Comparison of ENCODE assay signal across 33 cellular contexts in the genomic region with DNA sequence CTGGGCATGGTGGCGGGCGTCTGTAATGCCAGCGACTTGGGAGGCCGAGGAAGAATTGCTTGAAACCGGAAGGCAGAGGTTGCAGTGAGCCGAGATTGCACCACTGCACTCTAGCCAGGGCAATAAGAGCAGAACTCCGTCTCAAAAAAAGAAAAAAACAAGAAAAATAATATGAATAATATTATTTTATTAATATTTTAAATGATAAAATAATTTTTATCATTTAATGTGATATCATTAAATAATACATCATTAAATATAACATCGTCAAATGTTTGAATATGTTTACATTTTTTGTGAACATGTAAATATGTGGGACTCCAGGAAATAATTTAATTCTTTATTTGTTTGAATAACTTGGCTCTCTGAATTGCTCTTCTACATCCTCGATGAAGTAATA. TPM values are rescaled to one million over a fixed set of nuclear protein-coding genes. Genes with fewer than 3 reads are reported as not detected.
"Had no signal": no experiment of that assay in that cellular context is flagged by ENCODE, and none has a peak within 500 bp of the region (broad histone marks: within the 10 kb centered on the region; RNA-seq: fewer than 3 reads in every experiment).

No MANE protein-coding gene starts in this region.

- H3K9me3 ChIP-seq: adrenal gland, esophagus muscularis mucosa, ovary, prostate gland, sigmoid colon, tibial nerve had no signal

- H3K27me3 Mint-ChIP-seq: activated CD8-positive, alpha-beta memory T cell treated with anti-CD3 and anti-CD28 coated beads, Interleukin-2, amount 10 ng/mL, durations not matched to agents 7 days and 5 days; naive B cell; stimulated activated memory B cell treated with anti-CD40 and anti-IgM and Interleukin-4, amounts not matched to agents 10 μg/mL and 1 μg/mL and 100 μg/mL, for 72 hours; stimulated activated naive CD8-positive, alpha-beta T cell treated with anti-CD3 and anti-CD28 coated beads, Interleukin-15, amount 100 ng/mL, for 72 hours had no signal

- H3K9me3 Mint-ChIP-seq: brain; endodermal cell; naive B cell; stimulated activated memory B cell treated with anti-CD40 and anti-IgM and Interleukin-4, amounts not matched to agents 10 μg/mL and 1 μg/mL and 100 μg/mL, for 72 hours; stimulated activated naive CD8-positive, alpha-beta T cell treated with anti-CD3 and anti-CD28 coated beads, Interleukin-15, amount 100 ng/mL, for 72 hours had no signal

- H3K27ac ChIP-seq: adrenal gland, cardiac muscle cell, esophagus muscularis mucosa, foreskin keratinocyte, ovary, prostate gland, sigmoid colon, SK-N-MC, tibial nerve, WERI-Rb-1 had no signal

- FAIRE-seq: islet of Langerhans, small intestine, urothelium cell line had no signal

- ATAC-seq: activated CD8-positive, alpha-beta memory T cell treated with anti-CD3 and anti-CD28 coated beads, Interleukin-2, amount 10 ng/mL, durations not matched to agents 7 days and 5 days; activated CD8-positive, alpha-beta T cell treated with anti-CD3 and anti-CD28 coated beads, Interleukin-2, amount 10 ng/mL, durations not matched to agents 7 days and 5 days; foreskin keratinocyte; stimulated activated memory B cell treated with anti-CD40 and anti-IgM and Interleukin-4, amounts not matched to agents 10 μg/mL and 1 μg/mL and 100 μg/mL, for 72 hours; stimulated activated naive CD8-positive, alpha-beta T cell treated with anti-CD3 and anti-CD28 coated beads, Interleukin-15, amount 100 ng/mL, for 72 hours; T-helper 17 cell had no signal

- H3K4me1 ChIP-seq: esophagus muscularis mucosa, foreskin keratinocyte, prostate gland, sigmoid colon, tibial nerve had no signal

- H3K36me3 Mint-ChIP-seq: activated CD8-positive, alpha-beta memory T cell treated with anti-CD3 and anti-CD28 coated beads, Interleukin-2, amount 10 ng/mL, durations not matched to agents 7 days and 5 days; activated naive CD8-positive, alpha-beta T cell; brain; naive B cell; stimulated activated memory B cell treated with anti-CD40 and anti-IgM and Interleukin-4, amounts not matched to agents 10 μg/mL and 1 μg/mL and 100 μg/mL, for 72 hours had no signal

- H3K36me3 ChIP-seq: adrenal gland, cardiac muscle cell, esophagus muscularis mucosa, ovary, prostate gland, sigmoid colon, tibial nerve, WERI-Rb-1 had no signal

- H3K4me1 Mint-ChIP-seq: activated CD8-positive, alpha-beta memory T cell treated with anti-CD3 and anti-CD28 coated beads, Interleukin-2, amount 10 ng/mL, durations not matched to agents 7 days and 5 days; naive B cell; stimulated activated memory B cell treated with anti-CD40 and anti-IgM and Interleukin-4, amounts not matched to agents 10 μg/mL and 1 μg/mL and 100 μg/mL, for 72 hours; stimulated activated naive CD8-positive, alpha-beta T cell treated with anti-CD3 and anti-CD28 coated beads, Interleukin-15, amount 100 ng/mL, for 72 hours had no signal

- DNase-seq: activated CD4-positive, CD25-positive, alpha-beta regulatory T cell treated with anti-CD3 and anti-CD28 coated beads, Interleukin-2, amount 50 U/mL, for 72 hours; activated CD8-positive, alpha-beta memory T cell treated with anti-CD3 and anti-CD28 coated beads, Interleukin-2, amount 10 ng/mL, durations not matched to agents 7 days and 5 days; activated CD8-positive, alpha-beta T cell treated with anti-CD3 and anti-CD28 coated beads, Interleukin-2, amount 10 ng/mL, durations not matched to agents 7 days and 5 days; activated effector memory CD4-positive, alpha-beta T cell treated with Interleukin-2 at 50 U/mL for 16 hours; activated naive CD4-positive, alpha-beta T cell treated with Interleukin-2 at 50 U/mL for 16 hours; adrenal gland; aorta; cerebellar nuclear complex; endodermal cell; foreskin keratinocyte; mammary epithelial cell; naive B cell; ovary; retina; sigmoid colon; small intestine; stimulated activated CD4-positive, alpha-beta T cell treated with anti-CD3 and anti-CD28 coated beads, Interleukin-1b, Interleukin-23, amount 100 ng/mL, for 48 hours; stimulated activated CD4-positive, alpha-beta T cell treated with anti-CD3 and anti-CD28 coated beads, Interleukin-4, amount 100 ng/mL, for 4 hours; stimulated activated CD8-positive, alpha-beta memory T cell treated with anti-CD3 and anti-CD28 coated beads, Interleukin-4, amount 100 ng/mL, for 48 hours; stimulated activated naive CD8-positive, alpha-beta T cell treated with anti-CD3 and anti-CD28 coated beads, Interleukin-15, amount 100 ng/mL, for 72 hours; T-helper 17 cell; T1000; WERI-Rb-1 had no signal

- H3K27me3 ChIP-seq: adrenal gland, cardiac muscle cell, esophagus muscularis mucosa, ovary, sigmoid colon, tibial nerve had no signal

- H3K4me3 ChIP-seq: adrenal gland, cardiac muscle cell, esophagus muscularis mucosa, ovary, prostate gland, sigmoid colon, SK-N-MC, tibial nerve had no signal

- H3K4me3 Mint-ChIP-seq: activated CD8-positive, alpha-beta memory T cell treated with anti-CD3 and anti-CD28 coated beads, Interleukin-2, amount 10 ng/mL, durations not matched to agents 7 days and 5 days; activated CD8-positive, alpha-beta T cell treated with anti-CD3 and anti-CD28 coated beads, Interleukin-2, amount 10 ng/mL, durations not matched to agents 7 days and 5 days; activated naive CD8-positive, alpha-beta T cell; brain; endodermal cell; naive B cell; stimulated activated memory B cell treated with anti-CD40 and anti-IgM and Interleukin-4, amounts not matched to agents 10 μg/mL and 1 μg/mL and 100 μg/mL, for 72 hours; stimulated activated naive CD8-positive, alpha-beta T cell treated with anti-CD3 and anti-CD28 coated beads, Interleukin-15, amount 100 ng/mL, for 72 hours; T-helper 17 cell had no signal

- H3K27ac Mint-ChIP-seq: activated CD8-positive, alpha-beta memory T cell treated with anti-CD3 and anti-CD28 coated beads, Interleukin-2, amount 10 ng/mL, durations not matched to agents 7 days and 5 days; activated CD8-positive, alpha-beta T cell treated with anti-CD3 and anti-CD28 coated beads, Interleukin-2, amount 10 ng/mL, durations not matched to agents 7 days and 5 days; activated naive CD8-positive, alpha-beta T cell; brain; endodermal cell; naive B cell; stimulated activated memory B cell treated with anti-CD40 and anti-IgM and Interleukin-4, amounts not matched to agents 10 μg/mL and 1 μg/mL and 100 μg/mL, for 72 hours; T-helper 17 cell had no signal

RNA-seq across cellular contexts. Expression of a gene that starts 15.5 kb away (rescaled TPM):
- total RNA-seq: activated CD8-positive, alpha-beta memory T cell treated with anti-CD3 and anti-CD28 coated beads, Interleukin-2, amount 10 ng/mL, durations not matched to agents 7 days and 5 days; activated CD8-positive, alpha-beta T cell treated with anti-CD3 and anti-CD28 coated beads, Interleukin-2, amount 10 ng/mL, durations not matched to agents 7 days and 5 days; foreskin keratinocyte had no signal
- polyA plus RNA-seq: foreskin keratinocyte had no signal
